ENCODE assay signal across 28 cellular contexts in the genomic region with DNA sequence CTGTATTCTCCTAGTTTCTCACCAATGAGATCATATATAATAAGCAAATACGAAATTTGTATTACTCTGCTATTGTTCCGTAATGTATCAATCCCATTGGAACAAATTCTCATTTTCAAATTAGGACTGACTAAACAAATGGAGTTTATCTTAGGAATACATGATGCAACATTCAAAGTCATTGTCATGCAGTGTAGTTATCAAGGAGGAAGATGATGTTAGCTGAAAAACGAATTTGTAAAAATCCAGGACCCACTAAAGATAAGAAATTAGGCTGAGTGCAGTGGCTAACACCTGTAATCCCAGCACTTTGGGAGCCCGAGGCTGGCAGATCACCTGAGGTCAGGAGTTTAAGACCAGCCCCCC. TPM values are rescaled to one million over a fixed set of nuclear protein-coding genes. Genes with fewer than 3 reads are reported as not detected.
DNase-seq lines count a peak whose midpoint lies in the region; ATAC-seq and TF ChIP-seq lines count a peak whose summit lies in the region.
"Had no signal": no experiment of that assay in that cellular context is flagged by ENCODE, and none has a peak within 500 bp of the region (broad histone marks: within the 10 kb centered on the region; RNA-seq: fewer than 3 reads in every experiment).

No MANE protein-coding gene starts in this region.

- no peak overlapping the region for H2AK9ac ChIP-seq in IMR-90 (replicated peaks; ENCODE audit: low read depth, low read length, poor library complexity)

- H3K4me3 Mint-ChIP-seq in Calu3 (ENCODE audit: low read depth, unreplicated experiment) (no peak overlapping the region), WTC11 (no peak overlapping the region), HFFc6 (no peak overlapping the region)
- no peak overlapping the region for H3K4me3 Mint-ChIP-seq in naive thymus-derived CD8-positive, alpha-beta T cell
- H3K4me3 Mint-ChIP-seq in activated T-helper 1 cell treated with anti-CD3 and anti-CD28 coated beads, Interleukin-12 subunit alpha, Interleukin-12 subunit beta, Interleukin-2, Interleukin-4 antibody, amounts not matched to agents 30 ng/mL and 10 ng/mL and 1 ng/mL, durations not matched to agents 14 hours and 24 hours and 36 hours, result no peak overlapping the region
- H3K4me3 Mint-ChIP-seq: CD8-positive, alpha-beta T cell; H9; IgD-negative memory B cell; T-cell had no signal

- H4K91ac ChIP-seq in IMR-90 (ENCODE audit: insufficient read depth, low read depth, low read length), result no peak overlapping the region

- no peak overlapping the region for H2BK5ac ChIP-seq in IMR-90 (ENCODE audit: low read depth, low read length, poor library complexity, severe bottlenecking)

- no peak overlapping the region for H3K4me2 ChIP-seq in IMR-90 (ENCODE audit: low read depth, low read length)
- H3K4me2 ChIP-seq: A549 had no signal

- H4K20me1 ChIP-seq in IMR-90 (ENCODE audit: insufficient read depth, low read length), result peaks cover 42% of the 10 kb centered on the region

- H3K27ac Mint-ChIP-seq in Calu3 (ENCODE audit: unreplicated experiment) (peak overlapping the region; percentile 25), WTC11 (peak overlapping the region; percentile 35), HFFc6 (no peak overlapping the region)
- peak overlapping the region in 1 of 10 donors; percentile 54 for H3K27ac Mint-ChIP-seq in naive thymus-derived CD8-positive, alpha-beta T cell
- H3K27ac Mint-ChIP-seq in activated T-helper 1 cell treated with anti-CD3 and anti-CD28 coated beads, Interleukin-12 subunit alpha, Interleukin-12 subunit beta, Interleukin-2, Interleukin-4 antibody, amounts not matched to agents 30 ng/mL and 10 ng/mL and 1 ng/mL, durations not matched to agents 14 hours and 24 hours and 36 hours, result no peak overlapping the region
- H3K27ac Mint-ChIP-seq: CD8-positive, alpha-beta T cell had no signal

- BruUV-seq in Calu3 (replicated peaks; lab: Mats Ljungman, UMichigan) (no TSS peak), IMR-90 (replicated peaks; lab: Mats Ljungman, UMichigan) (no TSS peak)

- no peak overlapping the region for H3K4ac ChIP-seq in IMR-90 (ENCODE audit: low read depth, low read length)

- POLR2A ChIA-PET in IMR-90 (lab: Charles Lee; ENCODE audit: unreplicated experiment), result no interaction called here
- POLR2A ChIA-PET in WTC11 (lab: Charles Lee), result interaction anchor here (1.1 kb wide), 1 partner anchor 15 kb away, joined by 3 read pairs; a partner anchor contains a TSS
- POLR2A ChIA-PET in naive thymus-derived CD8-positive, alpha-beta T cell (lab: Charles Lee), result interaction anchor here (1.0 kb wide), 1 partner anchor 16 kb away, joined by 3 read pairs; a partner anchor contains a TSS

- no peak for TF ChIP-seq POLR2A in IMR-90 (IDR thresholded peaks at IDR 0.05; ENCODE audit: low read depth, low read length)

- no peak overlapping the region for H3K56ac ChIP-seq in IMR-90 (ENCODE audit: extremely low read depth, insufficient read depth, low read length)

- no peak overlapping the region for H2BK120ac ChIP-seq in IMR-90 (ENCODE audit: low read depth, low read length)

- H4K8ac ChIP-seq in IMR-90 (ENCODE audit: low read depth in 2 of 2, low read length in 2 of 2), result no peak overlapping the region

- peaks cover 11% of the 10 kb centered on the region for H3K9me1 ChIP-seq in IMR-90 (ENCODE audit: insufficient read depth, low read length)

- H3K36me3 ChIP-seq in IMR-90 (ENCODE audit: control insufficient read depth, insufficient read depth, low read length), result peaks cover 33% of the 10 kb centered on the region

- CTCF ChIA-PET in Calu3 (lab: Charles Lee), result no interaction called here
- CTCF ChIA-PET in IMR-90 (lab: Yijun Ruan, JAX), result no interaction called here
- CTCF ChIA-PET in WTC11 (lab: Charles Lee), result no interaction called here

- no CpG with 5 or more reads among the region's 4 CpGs for WGBS in IMR-90 (ENCODE audit: extremely low coverage in 2 of 2, insufficient read length in 1 of 2), 2 experiments

- H2AFZ ChIP-seq in IMR-90 (replicated peaks; ENCODE audit: low read length, poor library complexity), result no peak overlapping the region
- H2AFZ ChIP-seq: GM23248 had no signal

- no peak overlapping the region for H3K4me3 ChIP-seq in IMR-90 (ENCODE audit: insufficient read depth, low read depth, low read length)
- H3K4me3 ChIP-seq: A549, GM12878, GM23248, SJSA1 had no signal

- H3K27ac ChIP-seq in IMR-90 (ENCODE audit: insufficient read depth, low read length), result no peak overlapping the region
- H3K27ac ChIP-seq in epithelial cell of prostate, result peak overlapping the region; percentile 84
- H3K27ac ChIP-seq: A549, GM23248, SJSA1 had no signal

- H2BK20ac ChIP-seq in IMR-90 (ENCODE audit: low read depth, low read length), result no peak overlapping the region

- H3K14ac ChIP-seq in IMR-90 (replicated peaks; ENCODE audit: low read depth, low read length), result no peak overlapping the region

- H3K36me3 Mint-ChIP-seq in Calu3 (ENCODE audit: insufficient read depth, unreplicated experiment), result peaks cover 62% of the 10 kb centered on the region
- peaks cover 48% of the 10 kb centered on the region for H3K36me3 Mint-ChIP-seq in WTC11
- peaks cover 0 to 74% (median 15%) of the 10 kb centered on the region in 3 donors for H3K36me3 Mint-ChIP-seq in naive thymus-derived CD8-positive, alpha-beta T cell
- H3K36me3 Mint-ChIP-seq in activated T-helper 1 cell treated with anti-CD3 and anti-CD28 coated beads, Interleukin-12 subunit alpha, Interleukin-12 subunit beta, Interleukin-2, Interleukin-4 antibody, amounts not matched to agents 30 ng/mL and 10 ng/mL and 1 ng/mL, durations not matched to agents 14 hours and 24 hours and 36 hours (ENCODE audit: low read depth), result peaks cover 49% of the 10 kb centered on the region
- H3K36me3 Mint-ChIP-seq in HFFc6 (ENCODE audit: low read depth), result peaks cover 46% of the 10 kb centered on the region

- H3K27me3 ChIP-seq in IMR-90 (ENCODE audit: control insufficient read depth, insufficient read depth, low read length), result no peaks in the 10 kb centered on the region
- H3K27me3 ChIP-seq: SJSA1 had no signal

- H3K27me3 Mint-ChIP-seq in Calu3 (ENCODE audit: unreplicated experiment) (no peaks in the 10 kb centered on the region), WTC11 (ENCODE audit: low read depth) (no peaks in the 10 kb centered on the region), HFFc6 (ENCODE audit: insufficient read depth) (no peaks in the 10 kb centered on the region; the same call in 1 of the 2 replicates)
- no peaks in the 10 kb centered on the region for H3K27me3 Mint-ChIP-seq in naive thymus-derived CD8-positive, alpha-beta T cell
- H3K27me3 Mint-ChIP-seq in activated T-helper 1 cell treated with anti-CD3 and anti-CD28 coated beads, Interleukin-12 subunit alpha, Interleukin-12 subunit beta, Interleukin-2, Interleukin-4 antibody, amounts not matched to agents 30 ng/mL and 10 ng/mL and 1 ng/mL, durations not matched to agents 14 hours and 24 hours and 36 hours (ENCODE audit: insufficient read depth), result no peaks in the 10 kb centered on the region
- H3K27me3 Mint-ChIP-seq: IgD-negative memory B cell, T-cell had no signal

- no peaks in the 10 kb centered on the region for H3K4me1 ChIP-seq in IMR-90 (ENCODE audit: control insufficient read depth, insufficient read depth, low read length)
- H3K4me1 ChIP-seq: A549, Caco-2, SJSA1 had no signal

- no peak overlapping the region for H2AK5ac ChIP-seq in IMR-90 (ENCODE audit: low read depth, low read length)

- H2BK15ac ChIP-seq in IMR-90 (ENCODE audit: low read depth, low read length), result no peak overlapping the region

- DNase-seq in Calu3, result no peak
- no peak for DNase-seq in IMR-90
- DNase-seq in WTC11 (ENCODE audit: low spot score), result no peak
- no peak for DNase-seq in epithelial cell of prostate (ENCODE audit: low read depth, low spot score)
- no peak for DNase-seq in naive thymus-derived CD8-positive, alpha-beta T cell
- no peak for DNase-seq in NCI-H1417 (lab: John Stamatoyannopoulos, UW)
- no peak for DNase-seq in activated T-helper 1 cell treated with anti-CD3 and anti-CD28 coated beads, Interleukin-12 subunit alpha, Interleukin-12 subunit beta, Interleukin-2, Interleukin-4 antibody, amounts not matched to agents 30 ng/mL and 10 ng/mL and 1 ng/mL, durations not matched to agents 14 hours and 24 hours and 36 hours (ENCODE audit: low spot score)
- no peak for DNase-seq in HFFc6
- DNase-seq: AML-193; C1 segment of cervical spinal cord; Caco-2; CD8-positive, alpha-beta T cell; DMS 273 treated with DMSO at 0.1 percent for 48 hours; DMS79; EL; GDM1; GM23248; H9; NCI-H1092 treated with DMSO at 0.1 percent for 48 hours; NCI-H2029; NCI-H446 treated with DMSO at 0.1 percent for 48 hours; NCI-H526; Right ventricle myocardium superior; T-cell had no signal

- intact Hi-C loops in Calu3 (cut with micrococcal nuclease; ENCODE audit: unreplicated experiment) (no loop called here), IMR-90 (cut with micrococcal nuclease) (no loop called here)
- intact Hi-C loops in activated T-helper 1 cell treated with anti-CD3 and anti-CD28 coated beads, Interleukin-12 subunit alpha, Interleukin-12 subunit beta, Interleukin-2, Interleukin-4 antibody, amounts not matched to agents 30 ng/mL and 10 ng/mL and 1 ng/mL, durations not matched to agents 14 hours and 24 hours and 36 hours (cut with micrococcal nuclease), result no loop called here

- H3K79me1 ChIP-seq in IMR-90 (ENCODE audit: low read depth in 1 of 2, low read length in 2 of 2), result peaks cover 35 to 65% of the 10 kb centered on the region in 2 experiments

- TF ChIP-seq CTCF in Calu3 (IDR thresholded peaks at IDR 0.05; ENCODE audit: unreplicated experiment) (no peak), IMR-90 (conservative IDR thresholded peaks at IDR 0.05; ENCODE audit: low read depth, low read length) (no peak), WTC11 (IDR thresholded peaks at IDR 0.05) (no peak), HFFc6 (IDR thresholded peaks at IDR 0.05) (no peak)

- no peak overlapping the region for H3K9ac ChIP-seq in IMR-90 (ENCODE audit: low read depth, low read length)
- H3K9ac ChIP-seq: GM23248 had no signal

- H4K5ac ChIP-seq in IMR-90 (ENCODE audit: low read depth, low read length), result no peak overlapping the region

- dilution Hi-C loops in IMR-90 (cut with HindIII; ENCODE audit: low sequenced_read_pairs, unreplicated experiment), result no loop called here

- no peak for ATAC-seq in IMR-90 (ENCODE audit: low read depth)
- no peak for ATAC-seq in WTC11
- ATAC-seq in naive thymus-derived CD8-positive, alpha-beta T cell, result no peak
- ATAC-seq: A549; CD8-positive, alpha-beta T cell; GM12878; T-cell had no signal

- no peak overlapping the region for H3K23ac ChIP-seq in IMR-90 (ENCODE audit: low read depth, low read length)

- TF ChIP-seq RAD21 in IMR-90 (IDR thresholded peaks at IDR 0.05; ENCODE audit: low read length), result no peak

- in situ Hi-C loops in IMR-90 (cut with MboI; ENCODE audit: low sequenced_read_pairs), result no loop called here

- no peaks in the 10 kb centered on the region for H3K9me3 ChIP-seq in IMR-90 (ENCODE audit: control insufficient read depth, insufficient read depth, low read length)
- H3K9me3 ChIP-seq: A549, Caco-2, SJSA1 had no signal

- no peak overlapping the region for H3K18ac ChIP-seq in IMR-90 (ENCODE audit: low read depth, low read length)

- H3K9me3 Mint-ChIP-seq in Calu3 (ENCODE audit: low read depth, unreplicated experiment), result no peaks in the 10 kb centered on the region
- no peaks in the 10 kb centered on the region for H3K9me3 Mint-ChIP-seq in WTC11
- H3K9me3 Mint-ChIP-seq in naive thymus-derived CD8-positive, alpha-beta T cell, result no peaks in the 10 kb centered on the region
- no peaks in the 10 kb centered on the region for H3K9me3 Mint-ChIP-seq in activated T-helper 1 cell treated with anti-CD3 and anti-CD28 coated beads, Interleukin-12 subunit alpha, Interleukin-12 subunit beta, Interleukin-2, Interleukin-4 antibody, amounts not matched to agents 30 ng/mL and 10 ng/mL and 1 ng/mL, durations not matched to agents 14 hours and 24 hours and 36 hours
- no peaks in the 10 kb centered on the region for H3K9me3 Mint-ChIP-seq in HFFc6
- H3K9me3 Mint-ChIP-seq: CD8-positive, alpha-beta T cell; H9; IgD-negative memory B cell; T-cell had no signal

- no peaks in the 10 kb centered on the region for H3K4me1 Mint-ChIP-seq in Calu3 (ENCODE audit: low read depth, unreplicated experiment)
- H3K4me1 Mint-ChIP-seq in WTC11, result peaks cover 6% of the 10 kb centered on the region; the same call in 1 of the 2 replicates
- H3K4me1 Mint-ChIP-seq in naive thymus-derived CD8-positive, alpha-beta T cell, result peaks cover 0 to 14% (median 5%) of the 10 kb centered on the region in 4 donors
- H3K4me1 Mint-ChIP-seq in activated T-helper 1 cell treated with anti-CD3 and anti-CD28 coated beads, Interleukin-12 subunit alpha, Interleukin-12 subunit beta, Interleukin-2, Interleukin-4 antibody, amounts not matched to agents 30 ng/mL and 10 ng/mL and 1 ng/mL, durations not matched to agents 14 hours and 24 hours and 36 hours (ENCODE audit: low read depth), result peaks cover 13% of the 10 kb centered on the region
- H3K4me1 Mint-ChIP-seq in HFFc6 (ENCODE audit: low read depth), result peaks cover 13% of the 10 kb centered on the region

RNA-seq across cellular contexts. Expression of a gene that starts 14.9 kb away (rescaled TPM):
- total RNA-seq in Calu3 (2022), result 413 and 445 TPM in 2 replicates
- 504 and 570 TPM in 2 replicates for total RNA-seq in IMR-90 (2012; rRNA removed)
- 320 and 420 TPM in 2 replicates for polyA plus RNA-seq in IMR-90 (2012; rRNA removed)
- 75.8 and 130 TPM in 2 replicates for polyA plus RNA-seq in IMR-90 (2012; cell fraction: cytosol; rRNA removed)
- 96.8 and 681 TPM in 2 replicates for polyA plus RNA-seq in IMR-90 (2012; cell fraction: nucleus; rRNA removed; ENCODE audit: low replicate concordance)
- total RNA-seq in WTC11 (2021), result 347 to 354 TPM (median 353 TPM) in 3 replicates
- total RNA-seq in naive thymus-derived CD8-positive, alpha-beta T cell, result 100 to 1,000 TPM; 303 to 309 TPM
- polyA plus RNA-seq in naive thymus-derived CD8-positive, alpha-beta T cell, result 100 to 1,000 TPM; 143 to 182 (median 144) TPM
- total RNA-seq in activated T-helper 1 cell treated with anti-CD3 and anti-CD28 coated beads, Interleukin-12 subunit alpha, Interleukin-12 subunit beta, Interleukin-2, Interleukin-4 antibody, amounts not matched to agents 30 ng/mL and 10 ng/mL and 1 ng/mL, durations not matched to agents 14 hours and 24 hours and 36 hours, result 203 and 219 TPM in 2 replicates
- total RNA-seq in HFFc6 (2021; fragmentation: NEBNext Ultra II Directional; extraction: Animal tissue kit (Norgen Biotek cat#: 25700)), result 100 to 1,000 TPM; 399 to 468 (median 441) TPM

RNA-seq across cellular contexts. Expression of a gene that starts 15.1 kb away (rescaled TPM):
- total RNA-seq in Calu3 (2022) (429 and 493 TPM in 2 replicates), IMR-90 (2012; rRNA removed) (1,093 and 1,165 TPM in 2 replicates), WTC11 (2021) (330 to 368 TPM (median 346 TPM) in 3 replicates)
- 648 and 649 TPM in 2 replicates for polyA plus RNA-seq in IMR-90 (2012; rRNA removed)
- 217 and 232 TPM in 2 replicates for polyA plus RNA-seq in IMR-90 (2012; cell fraction: cytosol; rRNA removed)
- 545 and 768 TPM in 2 replicates for polyA plus RNA-seq in IMR-90 (2012; cell fraction: nucleus; rRNA removed; ENCODE audit: low replicate concordance)
- total RNA-seq in naive thymus-derived CD8-positive, alpha-beta T cell, result 100 to 1,000 TPM; 133 to 148 TPM
- 10 to 100 TPM; 32.2 to 71.1 (median 45.7) TPM for polyA plus RNA-seq in naive thymus-derived CD8-positive, alpha-beta T cell
- 270 and 273 TPM in 2 replicates for total RNA-seq in activated T-helper 1 cell treated with anti-CD3 and anti-CD28 coated beads, Interleukin-12 subunit alpha, Interleukin-12 subunit beta, Interleukin-2, Interleukin-4 antibody, amounts not matched to agents 30 ng/mL and 10 ng/mL and 1 ng/mL, durations not matched to agents 14 hours and 24 hours and 36 hours
- 1,000 to 10,000 TPM in 5 of 6 experiments, 100 to 1,000 TPM in 1; 991 to 1,153 (median 1,104) TPM for total RNA-seq in HFFc6 (2021; fragmentation: NEBNext Ultra II Directional; extraction: Animal tissue kit (Norgen Biotek cat#: 25700))

RNA-seq across cellular contexts. Expression of a gene that starts 25.5 kb away (rescaled TPM):
- total RNA-seq in Calu3 (2022), result 59.0 and 67.7 TPM in 2 replicates
- 30.8 and 38.6 TPM in 2 replicates for total RNA-seq in IMR-90 (2012; rRNA removed)
- 15.5 and 17.1 TPM in 2 replicates for polyA plus RNA-seq in IMR-90 (2012; rRNA removed)
- polyA plus RNA-seq in IMR-90 (2012; cell fraction: cytosol; rRNA removed), result 7.2 and 7.7 TPM in 2 replicates
- polyA plus RNA-seq in IMR-90 (2012; cell fraction: nucleus; rRNA removed; ENCODE audit: low replicate concordance), result 15.5 and 22.7 TPM in 2 replicates
- total RNA-seq in WTC11 (2021), result 28.2 to 37.8 TPM (median 33.6 TPM) in 3 replicates
- 10 to 100 TPM; 20.1 to 22.9 TPM for total RNA-seq in naive thymus-derived CD8-positive, alpha-beta T cell
- 1 to 10 TPM; 3.4 to 5.8 (median 4.0) TPM for polyA plus RNA-seq in naive thymus-derived CD8-positive, alpha-beta T cell
- total RNA-seq in activated T-helper 1 cell treated with anti-CD3 and anti-CD28 coated beads, Interleukin-12 subunit alpha, Interleukin-12 subunit beta, Interleukin-2, Interleukin-4 antibody, amounts not matched to agents 30 ng/mL and 10 ng/mL and 1 ng/mL, durations not matched to agents 14 hours and 24 hours and 36 hours, result 36.6 and 40.9 TPM in 2 replicates
- 10 to 100 TPM; 38.3 to 46.4 (median 41.9) TPM for total RNA-seq in HFFc6 (2021; fragmentation: NEBNext Ultra II Directional; extraction: Animal tissue kit (Norgen Biotek cat#: 25700))

Comparison
In these comparisons a context has a peak if more than half of its experiments do, and no peak if none do; other contexts are left out.
1. H3K27ac Mint-ChIP-seq: peak in Calu3 (single experiment) and WTC11 (single experiment); none in activated T-helper 1 cell treated with anti-CD3 and anti-CD28 coated beads, Interleukin-12 subunit alpha, Interleukin-12 subunit beta, Interleukin-2, Interleukin-4 antibody, amounts not matched to agents 30 ng/mL and 10 ng/mL and 1 ng/mL, durations not matched to agents 14 hours and 24 hours and 36 hours (single experiment) and HFFc6 (single experiment).